In genomic region chr2:96946625-96947024, GRCh38 we compare ENCODE assay signal across 28 cellular contexts. TPM values are rescaled to one million over a fixed set of nuclear protein-coding genes. Genes with fewer than 3 reads are reported as not detected.
"Had no signal": no experiment of that assay in that cellular context is flagged by ENCODE, and none has a peak within 500 bp of the region (broad histone marks: within the 10 kb centered on the region; RNA-seq: fewer than 3 reads in every experiment).

No MANE protein-coding gene starts in this region.

- H3K36me3 ChIP-seq: adrenal gland, cardiac muscle cell, gastroesophageal sphincter, right atrium auricular region, thyroid gland had no signal

- H3K9me3 ChIP-seq: body of pancreas, right atrium auricular region, thyroid gland had no signal

- H3K27ac ChIP-seq: adrenal gland, body of pancreas, cardiac muscle cell, gastroesophageal sphincter, parathyroid adenoma, right atrium auricular region, thyroid gland had no signal

- H3K4me3 ChIP-seq: adrenal gland, body of pancreas, cardiac muscle cell, gastroesophageal sphincter, right atrium auricular region, thyroid gland had no signal

- H3K79me2 ChIP-seq: parathyroid adenoma had no signal

- H2AFZ ChIP-seq: parathyroid adenoma had no signal

- DNase-seq: activated CD4-positive, alpha-beta memory T cell treated with anti-CD3 and anti-CD28 coated beads for 36 hours; activated CD4-positive, alpha-beta T cell treated with anti-CD3 and anti-CD28 coated beads for 4 hours; activated CD4-positive, CD25-positive, alpha-beta regulatory T cell; activated CD8-positive, alpha-beta memory T cell treated with anti-CD3 and anti-CD28 coated beads, Interleukin-2, amount 50 U/mL, for 4 hours; activated effector memory CD4-positive, alpha-beta T cell treated with anti-CD3 and anti-CD28 coated beads, Interleukin-2, amount 50 U/mL, for 16 hours; activated naive CD4-positive, alpha-beta T cell treated with anti-CD3 and anti-CD28 coated beads for 36 hours; activated naive CD8-positive, alpha-beta T cell treated with anti-CD3 and anti-CD28 coated beads for 36 hours; activated T-cell treated with anti-CD3 and anti-CD28 coated beads, Interleukin-2, amount 50 U/mL, for 1 hour; adrenal gland; body of pancreas; cortex of kidney; hippocampal formation; left cardiac atrium; midbrain; naive thymus-derived CD4-positive, alpha-beta T cell; occipital lobe; stimulated activated CD4-positive, alpha-beta T cell treated with anti-CD3 and anti-CD28 coated beads, Interleukin-2, amount 100 ng/mL, for 48 hours; thyroid gland had no signal

- H3K27me3 ChIP-seq: adrenal gland, body of pancreas, cardiac muscle cell, gastroesophageal sphincter, right atrium auricular region, thyroid gland had no signal

- ATAC-seq: body of pancreas; gastroesophageal sphincter; left cardiac atrium; naive thymus-derived CD4-positive, alpha-beta T cell had no signal

- H3K9ac ChIP-seq: parathyroid adenoma had no signal

- H3K4me1 ChIP-seq: parathyroid adenoma had no signal

RNA-seq across cellular contexts. Expression of gene FAM178B, which starts 39.8 kb away (rescaled TPM):
- total RNA-seq: activated T-helper 1 cell treated with anti-CD3 and anti-CD28 coated beads, Interleukin-12 subunit alpha, Interleukin-12 subunit beta, Interleukin-2, Interleukin-4 antibody, amounts not matched to agents 30 ng/mL and 10 ng/mL and 1 ng/mL, durations not matched to agents 14 hours and 24 hours and 36 hours; body of pancreas; endothelial cell of umbilical vein; fibroblast of lung; fibroblast of villous mesenchyme; occipital lobe; pulmonary artery endothelial cell; right atrium auricular region; thyroid gland had no signal
- polyA plus RNA-seq: endothelial cell of umbilical vein, fibroblast of lung, liver had no signal
